Comparison of ENCODE assay signal across 8 cellular contexts in genomic region chr5:31531543-31531887, GRCh38. TPM values are rescaled to one million over a fixed set of nuclear protein-coding genes. Genes with fewer than 3 reads are reported as not detected.
A peak's percentile ranks its signal among the peaks of the same experiment; 100 is the strongest.
DNase-seq lines count a peak whose midpoint lies in the region; ATAC-seq and TF ChIP-seq lines count a peak whose summit lies in the region.

No MANE protein-coding gene starts in this region.

- CTCF ChIA-PET in Caco-2 (lab: Charles Lee): interaction anchor here (0.6 to 1.5 kb wide), 4 partner anchors 10 to 890 kb away, joined by 3 to 8 read pairs (median 4); no protein-coding TSS in a partner anchor

- peaks cover 17% of the 10 kb centered on the region for H3K4me1 Mint-ChIP-seq in Caco-2 (ENCODE audit: low read depth, unreplicated experiment)
- peaks cover 41% of the 10 kb centered on the region for H3K4me1 Mint-ChIP-seq in chondrocyte (ENCODE audit: low read depth)
- H3K4me1 Mint-ChIP-seq in stimulated activated naive CD8-positive, alpha-beta T cell treated with anti-CD3 and anti-CD28 coated beads, Interleukin-15, Interleukin-2, amounts not matched to agents 100 ng/mL and 50 ng/mL, for 24 hours (ENCODE audit: low read depth): peaks cover 49% of the 10 kb centered on the region

- ATAC-seq in GM19372 (IDR thresholded peaks at IDR 0.05; ENCODE audit: low read depth, unreplicated experiment) (peak; percentile 18), HG03342 (IDR thresholded peaks at IDR 0.05; ENCODE audit: unreplicated experiment) (peak; percentile 43), right lobe of liver (peak; percentile 33 to 47 (median 42))

- H3K9me3 ChIP-seq in Caco-2 (no peaks in the 10 kb centered on the region), SJSA1 (replicated peaks) (no peaks in the 10 kb centered on the region), right lobe of liver (no peaks in the 10 kb centered on the region)

- H3K27ac Mint-ChIP-seq in Caco-2 (ENCODE audit: unreplicated experiment): peak overlapping the region; percentile 98
- peak overlapping the region; percentile 97 for H3K27ac Mint-ChIP-seq in chondrocyte (ENCODE audit: unreplicated experiment)
- peak overlapping the region; percentile 88 for H3K27ac Mint-ChIP-seq in stimulated activated naive CD8-positive, alpha-beta T cell treated with anti-CD3 and anti-CD28 coated beads, Interleukin-15, Interleukin-2, amounts not matched to agents 100 ng/mL and 50 ng/mL, for 24 hours

- 0% methylated on average over 13 of the region's 13 CpGs for WGBS in right lobe of liver (ENCODE audit: insufficient coverage, low coverage, low lambda C conversion rate, missing lambda C conversion rate)

- peaks cover 72% of the 10 kb centered on the region for H3K36me3 Mint-ChIP-seq in Caco-2 (ENCODE audit: insufficient read depth, unreplicated experiment)
- H3K36me3 Mint-ChIP-seq in chondrocyte (ENCODE audit: low read depth): peaks cover 30% of the 10 kb centered on the region
- peaks cover 56% of the 10 kb centered on the region for H3K36me3 Mint-ChIP-seq in stimulated activated naive CD8-positive, alpha-beta T cell treated with anti-CD3 and anti-CD28 coated beads, Interleukin-15, Interleukin-2, amounts not matched to agents 100 ng/mL and 50 ng/mL, for 24 hours (ENCODE audit: low read depth)

- no peaks in the 10 kb centered on the region; the same call in none of the 2 replicates for H3K36me3 ChIP-seq in Caco-2 (ENCODE audit: control insufficient read depth, insufficient read depth, low read length)
- peaks cover 12% of the 10 kb centered on the region for H3K36me3 ChIP-seq in SJSA1
- H3K36me3 ChIP-seq in right lobe of liver: peaks cover 0 to 48% (median 15%) of the 10 kb centered on the region in 4 donors

- DNase-seq in Caco-2 (peak in 1 of 2 experiments; percentile 40), SJSA1 (ENCODE audit: low read depth in 1 of 2, low spot score in 2 of 2) (no peak), chondrocyte (ENCODE audit: low spot score) (no peak), right lobe of liver (peak; percentile 39 to 60 (median 47)), 8988T (no peak)

- H3K9me3 Mint-ChIP-seq in Caco-2 (ENCODE audit: unreplicated experiment) (no peaks in the 10 kb centered on the region), chondrocyte (ENCODE audit: low read depth) (no peaks in the 10 kb centered on the region)
- no peaks in the 10 kb centered on the region for H3K9me3 Mint-ChIP-seq in stimulated activated naive CD8-positive, alpha-beta T cell treated with anti-CD3 and anti-CD28 coated beads, Interleukin-15, Interleukin-2, amounts not matched to agents 100 ng/mL and 50 ng/mL, for 24 hours

- no peak for TF ChIP-seq CTCF in Caco-2 (IDR thresholded peaks at IDR 0.05; ENCODE audit: insufficient read depth in 1 of 2, low read depth in 1 of 2, low read length in 1 of 2, severe bottlenecking in 1 of 2, unreplicated experiment in 1 of 2)
- no peak for TF ChIP-seq CTCF in chondrocyte (IDR thresholded peaks at IDR 0.05)
- TF ChIP-seq CTCF in right lobe of liver (IDR thresholded peaks at IDR 0.05): no peak

- 0 out of 2 replicates have a peak, but pooled peaks cover 16% of the 10 kb centered on the region for H3K4me1 ChIP-seq in Caco-2
- peaks cover 2% of the 10 kb centered on the region; the same call in 1 of the 2 replicates for H3K4me1 ChIP-seq in SJSA1 (replicated peaks)
- peaks cover 0 to 20% (median 8%) of the 10 kb centered on the region in 4 donors for H3K4me1 ChIP-seq in right lobe of liver

- intact Hi-C loops in Caco-2 (cut with micrococcal nuclease; ENCODE audit: unreplicated experiment) (loop anchor here (5.0 kb wide), 1 partner anchor 561 kb away; no protein-coding TSS in a partner anchor), right lobe of liver (cut with DNase I) (no loop called here)

- no peak for TF ChIP-seq POLR2A in right lobe of liver (IDR thresholded peaks at IDR 0.05)

- H3K27ac ChIP-seq in SJSA1 (no peak overlapping the region), right lobe of liver (peak overlapping the region in 2 of 3 donors; percentile 35 to 44)

- POLR2A ChIA-PET in Caco-2 (lab: Charles Lee): interaction anchor here (1.0 kb wide), 1 partner anchor 106 kb away, joined by 3 read pairs; no protein-coding TSS in a partner anchor

- H3K4me3 Mint-ChIP-seq in Caco-2 (ENCODE audit: unreplicated experiment) (peak overlapping the region; percentile 94), chondrocyte (ENCODE audit: unreplicated experiment) (peak overlapping the region; percentile 99)
- H3K4me3 Mint-ChIP-seq in stimulated activated naive CD8-positive, alpha-beta T cell treated with anti-CD3 and anti-CD28 coated beads, Interleukin-15, Interleukin-2, amounts not matched to agents 100 ng/mL and 50 ng/mL, for 24 hours: peak overlapping the region; percentile 93

- no peaks in the 10 kb centered on the region for H3K27me3 ChIP-seq in Caco-2 (replicated peaks; ENCODE audit: control insufficient read depth, insufficient read depth, low read length)
- H3K27me3 ChIP-seq in SJSA1 (replicated peaks): no peaks in the 10 kb centered on the region
- no peaks in the 10 kb centered on the region for H3K27me3 ChIP-seq in right lobe of liver

- peak overlapping the region; percentile 79 for H3K4me3 ChIP-seq in Caco-2 (ENCODE audit: low read depth, low read length)
- peak overlapping the region; percentile 56 for H3K4me3 ChIP-seq in SJSA1
- peak overlapping the region; percentile 70 to 81 (median 75) for H3K4me3 ChIP-seq in right lobe of liver

- no TSS peak for BruUV-seq in Caco-2 (replicated peaks; lab: Mats Ljungman, UMichigan)

- H3K27me3 Mint-ChIP-seq in Caco-2 (ENCODE audit: insufficient read depth, unreplicated experiment): no peaks in the 10 kb centered on the region
- H3K27me3 Mint-ChIP-seq in chondrocyte (ENCODE audit: low read depth): no peaks in the 10 kb centered on the region
- H3K27me3 Mint-ChIP-seq in stimulated activated naive CD8-positive, alpha-beta T cell treated with anti-CD3 and anti-CD28 coated beads, Interleukin-15, Interleukin-2, amounts not matched to agents 100 ng/mL and 50 ng/mL, for 24 hours: no peaks in the 10 kb centered on the region

RNA-seq across cellular contexts. Expression of gene DROSHA, which starts 0.4 kb away (rescaled TPM):
- total RNA-seq in Caco-2 (2022): 88.4 and 88.9 TPM in 2 replicates
- total RNA-seq in SJSA1 (2014; rRNA removed; shearing (Covaris generic)): 23.6 and 24.4 TPM in 2 replicates
- 59.3 to 82.6 TPM (median 60.6 TPM) in 3 replicates for total RNA-seq in chondrocyte
- 10 to 100 TPM; 13.0 to 21.0 (median 18.5) TPM for total RNA-seq in right lobe of liver

RNA-seq across cellular contexts. Expression of gene C5orf22, which starts 0.6 kb away (rescaled TPM):
- total RNA-seq in Caco-2 (2022) (27.9 and 31.9 TPM in 2 replicates), chondrocyte (17.2 to 21.9 TPM (median 20.2 TPM) in 3 replicates), right lobe of liver (10 to 100 TPM in 2 of 6 experiments, 1 to 10 TPM in 4; 8.5 to 11.2 (median 9.7) TPM)
- total RNA-seq in SJSA1 (2014; rRNA removed; shearing (Covaris generic)): 7.4 and 18.3 TPM in 2 replicates

Comparison
In these comparisons a context has a peak if more than half of its experiments do, and no peak if none do; other contexts are left out.
1. DNase-seq: peak in right lobe of liver (3 of 3); none in SJSA1 (0 of 2), chondrocyte (single experiment) and 8988T (single experiment).
2. Peak in every context shown above with its lines, with median percentiles within 50 percentile points of each other: H3K4me3 ChIP-seq, H3K27ac Mint-ChIP-seq, H3K4me3 Mint-ChIP-seq and ATAC-seq.